Comparison of ENCODE assay signal across 8 cellular contexts in the genomic region with DNA sequence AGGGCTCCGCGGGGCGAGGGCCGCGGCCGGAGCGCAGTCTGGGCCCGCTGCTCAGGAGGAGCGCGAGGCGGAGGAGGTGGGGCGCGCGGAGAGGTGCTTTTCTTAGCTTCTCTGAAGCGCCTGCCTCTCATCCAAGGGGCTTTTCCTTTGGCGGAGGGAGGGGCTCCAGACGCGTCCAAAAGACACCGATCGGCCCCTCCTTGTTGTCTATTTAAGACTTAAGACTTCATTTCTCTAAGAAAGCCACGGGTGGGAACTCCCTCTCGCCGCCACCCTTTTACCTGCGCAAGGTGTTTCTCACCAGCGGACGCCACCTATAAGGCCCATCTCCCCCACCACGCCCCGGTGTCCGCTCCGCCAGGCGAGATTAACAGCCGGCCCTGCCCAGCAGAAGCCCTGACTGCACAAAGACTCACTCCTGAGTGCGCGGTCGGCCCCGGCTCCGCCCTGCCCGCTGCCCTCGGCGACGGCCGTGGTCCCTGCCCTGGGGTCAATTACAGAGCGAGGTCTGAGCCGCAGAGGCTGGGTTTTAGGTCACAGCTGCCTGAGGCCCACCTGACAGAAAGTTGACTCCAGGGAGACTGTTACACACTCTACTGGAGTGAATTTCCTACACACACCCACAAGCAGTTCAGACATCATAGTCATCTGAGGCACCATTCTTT. TPM values are rescaled to one million over a fixed set of nuclear protein-coding genes. Genes with fewer than 3 reads are reported as not detected.
DNase-seq lines count a peak whose midpoint lies in the region; ATAC-seq and TF ChIP-seq lines count a peak whose summit lies in the region.

A gene (minus strand): TSS at position 402 of the 665 bp plus-strand sequence. CDS start 450 bp downstream, outside the sequence.

- H3K4me3 Mint-ChIP-seq in Calu3 (ENCODE audit: low read depth, unreplicated experiment): peak within 1 kb of the TSS; percentile 89

- peak; percentile 69 for DNase-seq in Calu3
- peak; percentile 37 for DNase-seq in NCI-H748 (lab: John Stamatoyannopoulos, UW; ENCODE audit: unreplicated experiment)
- DNase-seq in foreskin keratinocyte: peak in 1 of 2 donors; percentile 66
- no peak for DNase-seq in NCI-H1092 (lab: John Stamatoyannopoulos, UW)
- no peak for DNase-seq in GF-D8 (lab: John Stamatoyannopoulos, UW)
- DNase-seq in NCI-H146 treated with DMSO at 0.1 percent for 48 hours (lab: John Stamatoyannopoulos, UW; ENCODE audit: unreplicated experiment): no peak

- CTCF ChIA-PET in Calu3 (lab: Charles Lee): no interaction called here

- H3K27me3 ChIP-seq in foreskin keratinocyte (no peaks in the 10 kb centered on the region), neuron (ENCODE audit: insufficient read depth, low read length) (no peaks in the 10 kb centered on the region)

- H3K36me3 ChIP-seq in neuron (ENCODE audit: insufficient read depth, low read length): no peaks in the 10 kb centered on the region

- no peaks in the 10 kb centered on the region for H3K27me3 Mint-ChIP-seq in Calu3 (ENCODE audit: unreplicated experiment)

- peak within 1 kb of the TSS; percentile 99 for H2AFZ ChIP-seq in neuron (ENCODE audit: low read depth, low read length)

- intact Hi-C loops in Calu3 (cut with micrococcal nuclease; ENCODE audit: unreplicated experiment): loop anchor here (1.0 kb wide), 1 partner anchor 128 kb away; no protein-coding TSS in a partner anchor

- H3K4me1 ChIP-seq in foreskin keratinocyte (peaks cover 31% of the 10 kb centered on the region), neuron (ENCODE audit: insufficient read depth, low read length) (peaks cover 2% of the 10 kb centered on the region)

- peak within 1 kb of the TSS; percentile 64 for H3K4me3 ChIP-seq in neuron (ENCODE audit: low read length)

- H3K4me1 Mint-ChIP-seq in Calu3 (ENCODE audit: low read depth, unreplicated experiment): peaks cover 44% of the 10 kb centered on the region

- TF ChIP-seq CTCF in Calu3 (IDR thresholded peaks at IDR 0.05; ENCODE audit: unreplicated experiment) (no peak), foreskin keratinocyte (conservative IDR thresholded peaks at IDR 0.05) (no peak)

- H3K36me3 Mint-ChIP-seq in Calu3 (ENCODE audit: insufficient read depth, unreplicated experiment): peaks cover 41% of the 10 kb centered on the region

- H3K27ac ChIP-seq in foreskin keratinocyte: peak within 1 kb of the TSS; percentile 95

- ATAC-seq in foreskin keratinocyte (peak; percentile 51), GM18909 (IDR thresholded peaks at IDR 0.05; ENCODE audit: poor library complexity, unreplicated experiment) (no peak)

- BruUV-seq in Calu3 (replicated peaks; lab: Mats Ljungman, UMichigan): no TSS peak

- no peaks in the 10 kb centered on the region for H3K9me3 ChIP-seq in neuron (ENCODE audit: low read length)

- H3K27ac Mint-ChIP-seq in Calu3 (ENCODE audit: unreplicated experiment): peak within 1 kb of the TSS; percentile 86

- no peaks in the 10 kb centered on the region for H3K9me3 Mint-ChIP-seq in Calu3 (ENCODE audit: low read depth, unreplicated experiment)

RNA-seq across cellular contexts. Expression of the gene that starts here (rescaled TPM):
- total RNA-seq in Calu3 (2022) (31.5 and 42.4 TPM in 2 replicates), foreskin keratinocyte (31.4 and 31.5 TPM in 2 replicates)
- polyA plus RNA-seq in foreskin keratinocyte: 6.6 and 7.3 TPM in 2 replicates

Comparison
In these comparisons a context has a peak if more than half of its experiments do, and no peak if none do; other contexts are left out.
1. DNase-seq: peak in Calu3 (single experiment) and NCI-H748 (single experiment); none in NCI-H1092 (single experiment), GF-D8 (single experiment) and NCI-H146 treated with DMSO at 0.1 percent for 48 hours (single experiment).